In the genomic region with DNA sequence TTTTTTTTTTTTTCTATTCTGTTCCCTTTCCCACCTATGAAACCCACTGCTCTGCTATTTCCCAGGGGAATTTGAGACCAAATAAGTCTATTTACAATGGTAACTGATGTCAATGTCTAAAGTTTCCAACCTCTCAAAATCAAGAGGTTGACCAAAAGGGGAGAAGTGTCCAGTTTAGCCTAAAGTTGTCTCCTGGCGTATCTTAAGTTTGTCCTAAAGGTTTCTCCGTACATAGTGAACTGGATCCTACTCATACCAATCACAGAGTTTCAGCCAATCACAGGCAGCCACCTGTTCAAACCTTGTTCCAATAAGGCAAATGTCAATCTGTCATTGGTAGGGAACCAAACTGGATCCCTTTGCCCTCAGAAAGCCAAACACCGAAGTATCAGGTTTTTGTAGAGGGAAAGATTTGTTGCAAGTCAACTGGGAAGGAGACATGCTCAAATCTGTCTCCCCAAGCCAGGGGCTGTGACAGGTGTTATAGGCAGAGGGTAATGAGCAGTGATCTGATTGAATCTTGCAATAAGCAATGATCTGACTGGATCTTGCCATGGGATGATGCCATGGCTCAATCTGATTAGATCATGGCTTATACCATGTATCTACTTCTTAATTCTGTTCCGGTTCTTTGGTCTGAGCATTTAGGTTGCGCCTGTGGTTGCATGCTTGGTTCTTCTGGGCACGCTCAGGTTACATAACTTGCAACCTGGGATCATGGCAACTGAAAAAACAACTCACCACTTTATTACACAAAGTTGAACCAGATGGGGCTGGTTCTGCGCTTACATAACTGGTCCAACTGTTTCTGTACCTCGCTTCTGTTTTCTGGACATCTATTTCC, we compare ENCODE assay signal across 8 cellular contexts. TPM values are rescaled to one million over a fixed set of nuclear protein-coding genes. Genes with fewer than 3 reads are reported as not detected.
DNase-seq lines count a peak whose midpoint lies in the region; ATAC-seq and TF ChIP-seq lines count a peak whose summit lies in the region.

No MANE protein-coding gene starts in this region.

- H3K4me1 Mint-ChIP-seq in CD14-positive monocyte: peaks cover 79% of the 10 kb centered on the region

- in situ Hi-C loops in Panc1 (cut with HindIII; ENCODE audit: low pct_unique_long_range_greater_than_20kb, low sequenced_read_pairs): no loop called here

- H3K36me3 ChIP-seq in Panc1 (ENCODE audit: control insufficient read depth, insufficient read depth, low read length): no peaks in the 10 kb centered on the region; the same call in 1 of the 2 replicates
- H3K36me3 ChIP-seq in thymus (ENCODE audit: control insufficient read depth, insufficient read depth): no peaks in the 10 kb centered on the region

- 92% methylated on average over 8 of the region's 8 CpGs for WGBS in thymus

- BruUV-seq in Panc1 (replicated peaks; lab: Mats Ljungman, UMichigan): TSS peak; percentile 94

- H3K9me3 Mint-ChIP-seq in CD14-positive monocyte: peaks cover 0 to 8% (median 5%) of the 10 kb centered on the region in 7 donors

- H3K27me3 ChIP-seq in Panc1 (ENCODE audit: control insufficient read depth, insufficient read depth, low read length) (no peaks in the 10 kb centered on the region), thymus (ENCODE audit: control insufficient read depth, insufficient read depth) (no peaks in the 10 kb centered on the region)

- peak; percentile 90 for DNase-seq in CD14-positive monocyte (ENCODE audit: low spot score)
- DNase-seq in HEK293T (ENCODE audit: extremely low spot score): no peak
- no peak for DNase-seq in Panc1 (ENCODE audit: low read depth, low spot score)
- peak; percentile 9 for DNase-seq in central memory CD4-positive, alpha-beta T cell
- peak; percentile 41 for DNase-seq in medulla oblongata (ENCODE audit: extremely low spot score)

- CTCF ChIA-PET in HEK293T (lab: Yijun Ruan, JAX): no interaction called here
- CTCF ChIA-PET in Panc1 (lab: Charles Lee): no interaction called here

- H3K36me3 Mint-ChIP-seq in CD14-positive monocyte: peaks cover 16 to 20% of the 10 kb centered on the region in 2 donors

- H3K4me1 ChIP-seq in Panc1 (ENCODE audit: control insufficient read depth, insufficient read depth, low read length) (peaks cover 33% of the 10 kb centered on the region), thymus (ENCODE audit: control insufficient read depth, insufficient read depth, low read length) (peaks cover 10% of the 10 kb centered on the region)

- intact Hi-C loops in CD14-positive monocyte (cut with micrococcal nuclease): loop anchor here (5.0 to 10.0 kb wide), 4 partner anchors 98 to 262 kb away; partner anchors contain the start of genes CPSF7 (in 1 of the 2) and SLC15A3 (in 1 of the 2)
- intact Hi-C loops in Panc1 (cut with micrococcal nuclease; ENCODE audit: unreplicated experiment): no loop called here

- peak overlapping the region; percentile 95 for H3K27ac ChIP-seq in Panc1 (ENCODE audit: low read length)
- peak overlapping the region; percentile 15 for H3K27ac ChIP-seq in thymus (ENCODE audit: low read depth)

- peak overlapping the region; percentile 99 to 100 (median 100) for H3K27ac Mint-ChIP-seq in CD14-positive monocyte

- peaks cover 0 to 10% (median 0%) of the 10 kb centered on the region in 3 donors for H3K27me3 Mint-ChIP-seq in CD14-positive monocyte (ENCODE audit: low read depth in 3 of 3)

- H3K4me3 ChIP-seq in Panc1 (ENCODE audit: low read depth in 2 of 2, low read length in 2 of 2): peak overlapping the region; percentile 69 to 90
- peak overlapping the region; percentile 80 for H3K4me3 ChIP-seq in thymus (ENCODE audit: low read length)

- ATAC-seq in Panc1 (no peak), GM19324 (IDR thresholded peaks at IDR 0.05; ENCODE audit: low FRiP score, unreplicated experiment) (no peak), GM19455 (IDR thresholded peaks at IDR 0.05; ENCODE audit: unreplicated experiment) (no peak)

- TF ChIP-seq CTCF in CD14-positive monocyte (IDR thresholded peaks at IDR 0.05) (no peak), Panc1 (IDR thresholded peaks at IDR 0.05) (no peak)

- peak overlapping the region; percentile 76 to 85 for H3K4me3 Mint-ChIP-seq in CD14-positive monocyte

- H3K9me3 ChIP-seq in Panc1 (ENCODE audit: control insufficient read depth, insufficient read depth, low read depth, low read length): no peaks in the 10 kb centered on the region
- H3K9me3 ChIP-seq in thymus (ENCODE audit: control insufficient read depth): no peaks in the 10 kb centered on the region

- POLR2A ChIA-PET in HEK293T (lab: Yijun Ruan, JAX): interaction anchor here (0.9 to 1.4 kb wide), 11 partner anchors 9 to 256 kb away, joined by 3 to 6 read pairs (median 4); partner anchors contain the start of genes PRPF19 and TMEM216
- POLR2A ChIA-PET in Panc1 (lab: Charles Lee): no interaction called here

TF ChIP-seq in HEK293T, 16 proteins besides CTCF, POLR2A, EP300 and RAD21:
- TF ChIP-seq FOXM1 (IDR thresholded peaks at IDR 0.05; ENCODE audit: borderline replicate concordance) (no peak), SP1 (IDR thresholded peaks at IDR 0.05) (no peak), LEF1 (IDR thresholded peaks at IDR 0.05; ENCODE audit: borderline replicate concordance) (no peak), NFRKB (IDR thresholded peaks at IDR 0.05) (no peak), ZNF384 (IDR thresholded peaks at IDR 0.05) (no peak), FOXK2 (IDR thresholded peaks at IDR 0.05) (no peak), PKNOX1 (IDR thresholded peaks at IDR 0.05) (peak; percentile 53), ARNT (IDR thresholded peaks at IDR 0.05) (no peak)

RNA-seq across cellular contexts. Expression of gene VPS37C, which starts 1.1 kb away (rescaled TPM):
- polyA plus RNA-seq in CD14-positive monocyte (1 to 10 TPM; 1.9 to 3.8 TPM), thymus (9.4 TPM)
- total RNA-seq in Panc1 (2021; ENCODE audit: unreplicated experiment): 24.0 TPM
- polyA plus RNA-seq in Panc1 (2012; ENCODE audit: insufficient read length): 18.0 TPM

RNA-seq across cellular contexts. Expression of gene PGA3, which starts 41.0 kb away (rescaled TPM):
- 1 to 10 TPM; 1.4 to 4.1 TPM for polyA plus RNA-seq in CD14-positive monocyte
- not detected for total RNA-seq in Panc1 (2021; ENCODE audit: unreplicated experiment)
- not detected for polyA plus RNA-seq in Panc1 (2012; ENCODE audit: insufficient read length)
- 1.3 TPM for polyA plus RNA-seq in thymus

RNA-seq across cellular contexts. Expression of gene PGA4, which starts 59.8 kb away (rescaled TPM):
- polyA plus RNA-seq in CD14-positive monocyte (10 to 100 TPM in 1 of 2 donors, 1 to 10 TPM in 1; 1.5 to 33.5 TPM), thymus (4.6 TPM)
- total RNA-seq in Panc1 (2021; ENCODE audit: unreplicated experiment): not detected
- not detected for polyA plus RNA-seq in Panc1 (2012; ENCODE audit: insufficient read length)

Comparison
In these comparisons a context has a peak if more than half of its experiments do, and no peak if none do; other contexts are left out.
1. DNase-seq: peak in CD14-positive monocyte (single experiment), central memory CD4-positive, alpha-beta T cell (single experiment) and medulla oblongata (single experiment); none in HEK293T (single experiment) and Panc1 (single experiment).